In genomic region chr17:39674702-39675389, GRCh38 we compare ENCODE assay signal across 1 cellular context.
A peak's percentile ranks its signal among the peaks of the same experiment; 100 is the strongest.
TF ChIP-seq lines count a peak whose summit lies in the region.

No MANE protein-coding gene starts in this region.

TF ChIP-seq in HepG2, 621 proteins besides CTCF, POLR2A, EP300 and RAD21 (continued from another document and continues in another):
- TF ChIP-seq SNAPC4 (CRISPR knock-in tag; IDR thresholded peaks at IDR 0.05) (no peak), SIX1 (CRISPR knock-in tag; IDR thresholded peaks at IDR 0.05; ENCODE audit: borderline replicate concordance) (no peak), ZNF83 (CRISPR knock-in tag; IDR thresholded peaks at IDR 0.05; ENCODE audit: borderline replicate concordance) (no peak), ZNF674 (CRISPR knock-in tag; IDR thresholded peaks at IDR 0.05; ENCODE audit: low read depth) (no peak), NFATC3 (CRISPR knock-in tag; IDR thresholded peaks at IDR 0.05) (no peak), ZSCAN30 (CRISPR knock-in tag; IDR thresholded peaks at IDR 0.05) (no peak), ZNF451 (CRISPR knock-in tag; IDR thresholded peaks at IDR 0.05) (no peak), ZNF713 (CRISPR knock-in tag; IDR thresholded peaks at IDR 0.05) (no peak), ZNF264 (CRISPR knock-in tag; IDR thresholded peaks at IDR 0.05) (peak; percentile 50; the same call in 1 of the 2 replicates), KAT7 (CRISPR knock-in tag; IDR thresholded peaks at IDR 0.05; ENCODE audit: borderline replicate concordance) (no peak), ZZZ3 (CRISPR knock-in tag; IDR thresholded peaks at IDR 0.05; ENCODE audit: borderline replicate concordance) (no peak), MAF1 (CRISPR knock-in tag; IDR thresholded peaks at IDR 0.05; ENCODE audit: borderline replicate concordance) (no peak), MBD4 (IDR thresholded peaks at IDR 0.05; ENCODE audit: borderline replicate concordance, low read length) (no peak), PITX1 (CRISPR knock-in tag; IDR thresholded peaks at IDR 0.05) (peak; percentile 54; the same call in 1 of the 2 replicates), SIN3A (IDR thresholded peaks at IDR 0.05; ENCODE audit: borderline replicate concordance, low read depth, low read length) (peak; percentile 82; the same call in 1 of the 2 replicates), ZNF672 (CRISPR knock-in tag; IDR thresholded peaks at IDR 0.05) (no peak), ZNF317 (CRISPR knock-in tag; IDR thresholded peaks at IDR 0.05) (peak; percentile 63; the same call in 1 of the 2 replicates), CCDC6 (CRISPR knock-in tag; IDR thresholded peaks at IDR 0.05) (no peak), TARDBP (CRISPR knock-in tag; IDR thresholded peaks at IDR 0.05) (peak; percentile 87), MYNN (CRISPR knock-in tag; IDR thresholded peaks at IDR 0.05; ENCODE audit: low read depth) (no peak), RFX5 (IDR thresholded peaks at IDR 0.05; ENCODE audit: low read depth, low read length) (no peak), ZNF879 (CRISPR knock-in tag; IDR thresholded peaks at IDR 0.05) (no peak), NR2C2 (CRISPR knock-in tag; IDR thresholded peaks at IDR 0.05; ENCODE audit: borderline replicate concordance) (peak; percentile 82), MXD4 (CRISPR knock-in tag; IDR thresholded peaks at IDR 0.05) (no peak; the same call in 1 of the 2 replicates), ZNF768 (CRISPR knock-in tag; IDR thresholded peaks at IDR 0.05) (no peak), ZNF484 (CRISPR knock-in tag; IDR thresholded peaks at IDR 0.05; ENCODE audit: borderline replicate concordance, low read depth) (no peak), FOXA1 (IDR thresholded peaks at IDR 0.05) (no peak), FOXA1 (CRISPR knock-in tag; IDR thresholded peaks at IDR 0.05) (peak; percentile 60), THAP9 (CRISPR knock-in tag; IDR thresholded peaks at IDR 0.05; ENCODE audit: borderline replicate concordance) (peak; percentile 42; the same call in 1 of the 2 replicates), SOX6 (IDR thresholded peaks at IDR 0.05) (no peak), SOX6 (CRISPR knock-in tag; IDR thresholded peaks at IDR 0.05) (peak; percentile 75), PRDM4 (CRISPR knock-in tag; IDR thresholded peaks at IDR 0.05; ENCODE audit: borderline replicate concordance) (no peak), TOE1 (CRISPR knock-in tag; IDR thresholded peaks at IDR 0.05) (no peak), NR2F2 (IDR thresholded peaks at IDR 0.05; ENCODE audit: borderline replicate concordance, low read depth) (no peak), ZSCAN9 (CRISPR knock-in tag; IDR thresholded peaks at IDR 0.05; ENCODE audit: borderline replicate concordance) (no peak), NFKB2 (CRISPR knock-in tag; IDR thresholded peaks at IDR 0.05; ENCODE audit: borderline replicate concordance) (no peak; the same call in 1 of the 2 replicates), NFE2L1 (CRISPR knock-in tag; IDR thresholded peaks at IDR 0.05; ENCODE audit: borderline replicate concordance) (no peak), ZNF564 (CRISPR knock-in tag; IDR thresholded peaks at IDR 0.05) (no peak)
- TF ChIP-seq, protein P1, sequence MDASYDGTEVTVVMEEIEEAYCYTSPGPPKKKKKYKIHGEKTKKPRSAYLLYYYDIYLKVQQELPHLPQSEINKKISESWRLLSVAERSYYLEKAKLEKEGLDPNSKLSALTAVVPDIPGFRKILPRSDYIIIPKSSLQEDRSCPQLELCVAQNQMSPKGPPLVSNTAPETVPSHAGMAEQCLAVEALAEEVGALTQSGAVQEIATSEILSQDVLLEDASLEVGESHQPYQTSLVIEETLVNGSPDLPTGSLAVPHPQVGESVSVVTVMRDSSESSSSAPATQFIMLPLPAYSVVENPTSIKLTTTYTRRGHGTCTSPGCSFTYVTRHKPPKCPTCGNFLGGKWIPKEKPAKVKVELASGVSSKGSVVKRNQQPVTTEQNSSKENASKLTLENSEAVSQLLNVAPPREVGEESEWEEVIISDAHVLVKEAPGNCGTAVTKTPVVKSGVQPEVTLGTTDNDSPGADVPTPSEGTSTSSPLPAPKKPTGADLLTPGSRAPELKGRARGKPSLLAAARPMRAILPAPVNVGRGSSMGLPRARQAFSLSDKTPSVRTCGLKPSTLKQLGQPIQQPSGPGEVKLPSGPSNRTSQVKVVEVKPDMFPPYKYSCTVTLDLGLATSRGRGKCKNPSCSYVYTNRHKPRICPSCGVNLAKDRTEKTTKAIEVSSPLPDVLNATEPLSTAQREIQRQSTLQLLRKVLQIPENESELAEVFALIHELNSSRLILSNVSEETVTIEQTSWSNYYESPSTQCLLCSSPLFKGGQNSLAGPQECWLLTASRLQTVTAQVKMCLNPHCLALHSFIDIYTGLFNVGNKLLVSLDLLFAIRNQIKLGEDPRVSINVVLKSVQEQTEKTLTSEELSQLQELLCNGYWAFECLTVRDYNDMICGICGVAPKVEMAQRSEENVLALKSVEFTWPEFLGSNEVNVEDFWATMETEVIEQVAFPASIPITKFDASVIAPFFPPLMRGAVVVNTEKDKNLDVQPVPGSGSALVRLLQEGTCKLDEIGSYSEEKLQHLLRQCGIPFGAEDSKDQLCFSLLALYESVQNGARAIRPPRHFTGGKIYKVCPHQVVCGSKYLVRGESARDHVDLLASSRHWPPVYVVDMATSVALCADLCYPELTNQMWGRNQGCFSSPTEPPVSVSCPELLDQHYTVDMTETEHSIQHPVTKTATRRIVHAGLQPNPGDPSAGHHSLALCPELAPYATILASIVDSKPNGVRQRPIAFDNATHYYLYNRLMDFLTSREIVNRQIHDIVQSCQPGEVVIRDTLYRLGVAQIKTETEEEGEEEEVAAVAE (CRISPR knock-in tag; IDR thresholded peaks at IDR 0.05; ENCODE audit: borderline replicate concordance), result no peak
- TF ChIP-seq, protein P2, sequence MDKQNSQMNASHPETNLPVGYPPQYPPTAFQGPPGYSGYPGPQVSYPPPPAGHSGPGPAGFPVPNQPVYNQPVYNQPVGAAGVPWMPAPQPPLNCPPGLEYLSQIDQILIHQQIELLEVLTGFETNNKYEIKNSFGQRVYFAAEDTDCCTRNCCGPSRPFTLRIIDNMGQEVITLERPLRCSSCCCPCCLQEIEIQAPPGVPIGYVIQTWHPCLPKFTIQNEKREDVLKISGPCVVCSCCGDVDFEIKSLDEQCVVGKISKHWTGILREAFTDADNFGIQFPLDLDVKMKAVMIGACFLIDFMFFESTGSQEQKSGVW (CRISPR knock-in tag; IDR thresholded peaks at IDR 0.05; ENCODE audit: borderline replicate concordance), result no peak
- TF ChIP-seq, protein P3, sequence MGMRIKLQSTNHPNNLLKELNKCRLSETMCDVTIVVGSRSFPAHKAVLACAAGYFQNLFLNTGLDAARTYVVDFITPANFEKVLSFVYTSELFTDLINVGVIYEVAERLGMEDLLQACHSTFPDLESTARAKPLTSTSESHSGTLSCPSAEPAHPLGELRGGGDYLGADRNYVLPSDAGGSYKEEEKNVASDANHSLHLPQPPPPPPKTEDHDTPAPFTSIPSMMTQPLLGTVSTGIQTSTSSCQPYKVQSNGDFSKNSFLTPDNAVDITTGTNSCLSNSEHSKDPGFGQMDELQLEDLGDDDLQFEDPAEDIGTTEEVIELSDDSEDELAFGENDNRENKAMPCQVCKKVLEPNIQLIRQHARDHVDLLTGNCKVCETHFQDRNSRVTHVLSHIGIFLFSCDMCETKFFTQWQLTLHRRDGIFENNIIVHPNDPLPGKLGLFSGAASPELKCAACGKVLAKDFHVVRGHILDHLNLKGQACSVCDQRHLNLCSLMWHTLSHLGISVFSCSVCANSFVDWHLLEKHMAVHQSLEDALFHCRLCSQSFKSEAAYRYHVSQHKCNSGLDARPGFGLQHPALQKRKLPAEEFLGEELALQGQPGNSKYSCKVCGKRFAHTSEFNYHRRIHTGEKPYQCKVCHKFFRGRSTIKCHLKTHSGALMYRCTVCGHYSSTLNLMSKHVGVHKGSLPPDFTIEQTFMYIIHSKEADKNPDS (CRISPR knock-in tag; IDR thresholded peaks at IDR 0.05), result peak; percentile 25; the same call in 1 of the 2 replicates
- TF ChIP-seq, protein P4, sequence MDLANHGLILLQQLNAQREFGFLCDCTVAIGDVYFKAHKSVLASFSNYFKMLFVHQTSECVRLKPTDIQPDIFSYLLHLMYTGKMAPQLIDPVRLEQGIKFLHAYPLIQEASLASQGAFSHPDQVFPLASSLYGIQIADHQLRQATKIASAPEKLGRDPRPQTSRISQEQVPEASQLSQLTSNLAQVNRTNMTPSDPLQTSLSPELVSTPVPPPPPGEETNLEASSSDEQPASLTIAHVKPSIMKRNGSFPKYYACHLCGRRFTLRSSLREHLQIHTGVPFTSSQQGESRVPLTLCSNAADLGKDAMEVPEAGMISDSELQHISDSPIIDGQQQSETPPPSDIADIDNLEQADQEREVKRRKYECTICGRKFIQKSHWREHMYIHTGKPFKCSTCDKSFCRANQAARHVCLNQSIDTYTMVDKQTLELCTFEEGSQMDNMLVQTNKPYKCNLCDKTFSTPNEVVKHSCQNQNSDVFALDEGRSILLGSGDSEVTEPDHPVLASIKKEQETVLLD (CRISPR knock-in tag; IDR thresholded peaks at IDR 0.05; ENCODE audit: low read depth), result no peak
- TF ChIP-seq, protein P5, sequence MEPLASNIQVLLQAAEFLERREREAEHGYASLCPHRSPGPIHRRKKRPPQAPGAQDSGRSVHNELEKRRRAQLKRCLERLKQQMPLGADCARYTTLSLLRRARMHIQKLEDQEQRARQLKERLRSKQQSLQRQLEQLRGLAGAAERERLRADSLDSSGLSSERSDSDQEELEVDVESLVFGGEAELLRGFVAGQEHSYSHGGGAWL (CRISPR knock-in tag; IDR thresholded peaks at IDR 0.05), result no peak
- TF ChIP-seq, protein P6, sequence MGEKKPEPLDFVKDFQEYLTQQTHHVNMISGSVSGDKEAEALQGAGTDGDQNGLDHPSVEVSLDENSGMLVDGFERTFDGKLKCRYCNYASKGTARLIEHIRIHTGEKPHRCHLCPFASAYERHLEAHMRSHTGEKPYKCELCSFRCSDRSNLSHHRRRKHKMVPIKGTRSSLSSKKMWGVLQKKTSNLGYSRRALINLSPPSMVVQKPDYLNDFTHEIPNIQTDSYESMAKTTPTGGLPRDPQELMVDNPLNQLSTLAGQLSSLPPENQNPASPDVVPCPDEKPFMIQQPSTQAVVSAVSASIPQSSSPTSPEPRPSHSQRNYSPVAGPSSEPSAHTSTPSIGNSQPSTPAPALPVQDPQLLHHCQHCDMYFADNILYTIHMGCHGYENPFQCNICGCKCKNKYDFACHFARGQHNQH (CRISPR knock-in tag; IDR thresholded peaks at IDR 0.05), result peak; percentile 86
